Comparison of ENCODE assay signal across 9 cellular contexts in the genomic region with DNA sequence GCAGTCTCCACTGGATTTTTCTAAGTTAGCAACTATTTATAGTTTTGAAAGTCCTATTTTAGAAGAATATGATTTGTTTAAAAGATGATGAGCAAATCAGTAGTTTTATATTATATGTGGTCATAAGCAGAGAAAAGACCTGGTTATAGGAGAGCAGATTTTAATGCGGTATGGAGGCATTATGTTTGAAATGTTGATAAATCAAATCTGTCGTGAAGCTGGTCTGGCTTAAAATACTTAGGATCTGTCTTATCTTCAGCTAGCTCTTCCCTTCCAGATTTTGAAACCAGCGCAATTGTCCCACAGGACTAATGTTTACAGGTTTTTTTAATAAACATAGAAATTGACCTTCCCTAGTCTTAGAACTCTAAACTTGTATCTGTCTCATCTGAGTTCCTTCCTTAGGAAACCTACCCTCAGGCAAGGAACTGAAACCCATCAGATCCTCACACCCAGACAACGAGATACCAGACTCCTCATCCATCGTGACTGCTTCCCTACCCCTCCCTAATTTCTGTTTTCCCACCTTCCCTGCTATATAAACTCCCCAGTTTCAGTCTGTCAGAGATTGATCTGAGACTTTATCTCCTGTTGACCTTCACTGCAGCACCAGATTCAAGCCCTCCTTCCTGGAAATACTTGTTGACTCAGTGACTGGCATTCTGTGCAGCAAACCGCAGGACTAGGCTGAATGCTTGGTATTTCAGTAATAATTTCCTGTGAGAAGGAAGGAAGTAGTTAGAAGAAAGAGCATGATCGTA. TPM values are rescaled to one million over a fixed set of nuclear protein-coding genes. Genes with fewer than 3 reads are reported as not detected.
DNase-seq lines count a peak whose midpoint lies in the region; ATAC-seq, FAIRE-seq and TF ChIP-seq lines count a peak whose summit lies in the region.
"Had no signal": no experiment of that assay in that cellular context is flagged by ENCODE, and none has a peak within 500 bp of the region (broad histone marks: within the 10 kb centered on the region; RNA-seq: fewer than 3 reads in every experiment).

No MANE protein-coding gene starts in this region.

- ATAC-seq in pancreas: peak; percentile 40 to 97 (median 92)
- ATAC-seq in HG02642 (IDR thresholded peaks at IDR 0.05; ENCODE audit: poor library complexity, unreplicated experiment): no peak

- H3K36me3 ChIP-seq in pancreas (no peaks in the 10 kb centered on the region), H7 (replicated peaks; ENCODE audit: control insufficient read depth, insufficient read depth, low read length) (no peaks in the 10 kb centered on the region)

- H3K9me3 ChIP-seq in pancreas: no peaks in the 10 kb centered on the region

- intact Hi-C loops in pancreas (cut with DNase I): no loop called here

- FAIRE-seq in pancreas (lab: Jason Lieb, UNC): no peak

- peaks cover 0 to 12% (median 6%) of the 10 kb centered on the region in 3 donors for H3K4me1 ChIP-seq in pancreas

- no peak overlapping the region for H3K4me3 ChIP-seq in choroid plexus epithelial cell (ENCODE audit: low read depth, low read length)
- H3K4me3 ChIP-seq in pancreas: no peak overlapping the region
- H3K4me3 ChIP-seq in H7 (ENCODE audit: insufficient read depth, low read depth, low read length): no peak overlapping the region

- no peak for TF ChIP-seq CTCF in choroid plexus epithelial cell (conservative IDR thresholded peaks at IDR 0.05; ENCODE audit: low read depth, low read length)
- TF ChIP-seq CTCF in pancreas (IDR thresholded peaks at IDR 0.05): no peak

- WGBS in pancreas, 2 donors: 27 to 33% methylated on average over 7 of the region's 7 CpGs

- peak overlapping the region in 2 of 4 donors; percentile 54 to 73 for H3K27ac ChIP-seq in pancreas

- H3K27me3 ChIP-seq in pancreas (no peaks in the 10 kb centered on the region), H7 (ENCODE audit: control insufficient read depth, insufficient read depth, low read length) (no peaks in the 10 kb centered on the region)

- peak; percentile 31 for DNase-seq in DMS53 (lab: John Stamatoyannopoulos, UW)
- no peak for DNase-seq in DMS53 treated with DMSO at 0.1 percent for 48 hours (lab: John Stamatoyannopoulos, UW; ENCODE audit: unreplicated experiment)
- DNase-seq in RPMI7951 (ENCODE audit: low read depth): peak; percentile 64
- peak; percentile 47 for DNase-seq in choroid plexus epithelial cell (ENCODE audit: low read depth)
- DNase-seq in pancreas: peak in 3 of 6 donors; percentile 6 to 38 (median 17)
- no peak for DNase-seq in H7
- DNase-seq in NCI-H2081 treated with DMSO at 0.1 percent for 48 hours (lab: John Stamatoyannopoulos, UW): no peak
- DNase-seq: 8988T had no signal

RNA-seq across cellular contexts. Expression of gene CXCL17, which starts 37.8 kb away (rescaled TPM):
- not detected in 2 replicates for total RNA-seq in RPMI7951 (2014; rRNA removed; shearing (Covaris generic))
- 10 to 100 TPM in 4 of 6 donors, 1 to 10 TPM in 2; 5.1 to 42.1 (median 11.8) TPM for total RNA-seq in pancreas
- 1 to 10 TPM; 4.3 to 4.7 TPM for polyA plus RNA-seq in pancreas
- total RNA-seq in H7 (2014; rRNA removed; shearing (Covaris generic)): not detected in 2 replicates

RNA-seq across cellular contexts. Expression of gene CEACAM1, which starts 47.8 kb away (rescaled TPM):
- 0.12 and 0.20 TPM in 2 replicates for total RNA-seq in RPMI7951 (2014; rRNA removed; shearing (Covaris generic))
- total RNA-seq in pancreas: 1 to 10 TPM; 1.3 to 7.0 (median 1.7) TPM
- polyA plus RNA-seq in pancreas: 1 to 10 TPM; 2.1 to 7.2 TPM
- 0.30 and 0.42 TPM in 2 replicates for total RNA-seq in H7 (2014; rRNA removed; shearing (Covaris generic))

RNA-seq across cellular contexts. Expression of gene LIPE, which starts 53.3 kb away (rescaled TPM):
- total RNA-seq in RPMI7951 (2014; rRNA removed; shearing (Covaris generic)): 10.1 and 13.2 TPM in 2 replicates
- total RNA-seq in pancreas: 10 to 100 TPM in 1 of 6 donors, 1 to 10 TPM in 5; 1.6 to 14.4 (median 4.0) TPM
- 10 to 100 TPM in 1 of 2 donors, 1 to 10 TPM in 1; 6.4 to 38.3 TPM for polyA plus RNA-seq in pancreas
- total RNA-seq in H7 (2014; rRNA removed; shearing (Covaris generic)): 7.5 and 8.2 TPM in 2 replicates

Comparison
In these comparisons a context has a peak if more than half of its experiments do, and no peak if none do; other contexts are left out.
1. DNase-seq: peak in DMS53 (single experiment), RPMI7951 (single experiment) and choroid plexus epithelial cell (single experiment); none in DMS53 treated with DMSO at 0.1 percent for 48 hours (single experiment), H7 (single experiment) and NCI-H2081 treated with DMSO at 0.1 percent for 48 hours (single experiment).